Comparison of ENCODE assay signal across 8 cellular contexts in genomic region chr10:122375761-122376160, GRCh38. TPM values are rescaled to one million over a fixed set of nuclear protein-coding genes. Genes with fewer than 3 reads are reported as not detected.
DNase-seq lines count a peak whose midpoint lies in the region; ATAC-seq and TF ChIP-seq lines count a peak whose summit lies in the region.

No MANE protein-coding gene starts in this region.

- no peaks in the 10 kb centered on the region for H3K9me3 ChIP-seq in SJSA1 (replicated peaks)
- H3K9me3 ChIP-seq in fibroblast of lung (ENCODE audit: control insufficient read depth, insufficient read depth, low read depth, low read length), result no peaks in the 10 kb centered on the region
- no peaks in the 10 kb centered on the region for H3K9me3 ChIP-seq in parathyroid adenoma (ENCODE audit: control insufficient read depth, low read length)

- no peak overlapping the region for H3K27ac ChIP-seq in SJSA1
- peak overlapping the region; percentile 81 for H3K27ac ChIP-seq in fibroblast of lung (ENCODE audit: insufficient read depth, low read length)
- H3K27ac ChIP-seq in parathyroid adenoma, result peak overlapping the region; percentile 77

- H3K79me2 ChIP-seq in fibroblast of lung (ENCODE audit: control insufficient read depth, insufficient read depth, low read length), result no peaks in the 10 kb centered on the region
- H3K79me2 ChIP-seq in parathyroid adenoma, result peaks cover 12% of the 10 kb centered on the region

- peaks cover 5% of the 10 kb centered on the region for H3K36me3 ChIP-seq in SJSA1
- H3K36me3 ChIP-seq in fibroblast of lung (ENCODE audit: control insufficient read depth, insufficient read depth, low read length), result no peaks in the 10 kb centered on the region
- no peaks in the 10 kb centered on the region for H3K36me3 ChIP-seq in parathyroid adenoma (ENCODE audit: control insufficient read depth, insufficient read depth, low read length)

- H3K27ac Mint-ChIP-seq in Calu3 (ENCODE audit: unreplicated experiment), result peak overlapping the region; percentile 67

- H3K9me3 Mint-ChIP-seq in Calu3 (ENCODE audit: low read depth, unreplicated experiment), result no peaks in the 10 kb centered on the region

- H4K20me1 ChIP-seq in fibroblast of lung (ENCODE audit: control insufficient read depth, extremely low read depth, insufficient read depth, low read length), result no peaks in the 10 kb centered on the region

- DNase-seq in Calu3 (no peak), SJSA1 (ENCODE audit: low read depth in 1 of 2, low spot score in 2 of 2) (no peak), fibroblast of lung (ENCODE audit: low read depth in 2 of 2) (no peak), HUDEP-2 (lab: John Stamatoyannopoulos, UW; ENCODE audit: unreplicated experiment in 76 of 76) (no peak)

- TSS peak; percentile 39 for BruUV-seq in Calu3 (replicated peaks; lab: Mats Ljungman, UMichigan)

- H3K4me2 ChIP-seq in fibroblast of lung (ENCODE audit: extremely low read depth, insufficient read depth, low read length) (peak overlapping the region; percentile 88), parathyroid adenoma (ENCODE audit: low read length) (peak overlapping the region; percentile 85)

- ATAC-seq in HG02870 (IDR thresholded peaks at IDR 0.05; ENCODE audit: unreplicated experiment) (no peak), HG02759 (IDR thresholded peaks at IDR 0.05; ENCODE audit: unreplicated experiment) (no peak), HG03095 (IDR thresholded peaks at IDR 0.05; ENCODE audit: unreplicated experiment) (no peak)

- no peaks in the 10 kb centered on the region for H3K27me3 Mint-ChIP-seq in Calu3 (ENCODE audit: unreplicated experiment)

- peak overlapping the region; percentile 82 for H3K4me3 Mint-ChIP-seq in Calu3 (ENCODE audit: low read depth, unreplicated experiment)

- CTCF ChIA-PET in Calu3 (lab: Charles Lee), result no interaction called here

- H3K27me3 ChIP-seq in SJSA1 (replicated peaks), result no peaks in the 10 kb centered on the region
- no peaks in the 10 kb centered on the region for H3K27me3 ChIP-seq in fibroblast of lung (ENCODE audit: control insufficient read depth, insufficient read depth, low read length)
- H3K27me3 ChIP-seq in parathyroid adenoma (ENCODE audit: control insufficient read depth, insufficient read depth, low read length), result no peaks in the 10 kb centered on the region

- H3K4me1 Mint-ChIP-seq in Calu3 (ENCODE audit: low read depth, unreplicated experiment), result peaks cover 12% of the 10 kb centered on the region

- intact Hi-C loops in Calu3 (cut with micrococcal nuclease; ENCODE audit: unreplicated experiment), result loop anchor here (5.0 kb wide), 1 partner anchor 33 kb away; no protein-coding TSS in a partner anchor

- peak overlapping the region; percentile 91 for H3K4me3 ChIP-seq in SJSA1
- peak overlapping the region; percentile 77 to 88 (median 81) for H3K4me3 ChIP-seq in fibroblast of lung (replicated peaks in 1 of 4; ENCODE audit: control extremely low read depth in 1 of 4, insufficient read depth in 1 of 4, low read depth in 3 of 4, low read length in 4 of 4)
- H3K4me3 ChIP-seq in parathyroid adenoma (ENCODE audit: low read depth, low read length), result peak overlapping the region; percentile 78

- H3K36me3 Mint-ChIP-seq in Calu3 (ENCODE audit: insufficient read depth, unreplicated experiment), result peaks cover 24% of the 10 kb centered on the region

- no peak for TF ChIP-seq CTCF in Calu3 (IDR thresholded peaks at IDR 0.05; ENCODE audit: unreplicated experiment)
- TF ChIP-seq CTCF in fibroblast of lung (conservative IDR thresholded peaks at IDR 0.05 in 1 of 2, IDR thresholded peaks at IDR 0.05 in 1 of 2; ENCODE audit: low read depth in 1 of 2, low read length in 2 of 2), result no peak
- TF ChIP-seq CTCF in parathyroid adenoma (IDR thresholded peaks at IDR 0.05), result no peak

- H3K9ac ChIP-seq in fibroblast of lung (ENCODE audit: insufficient read depth, low read length) (peak overlapping the region; percentile 74), parathyroid adenoma (no peak overlapping the region)

- H2AFZ ChIP-seq in fibroblast of lung (ENCODE audit: low read length) (peak overlapping the region; percentile 74), parathyroid adenoma (peak overlapping the region; percentile 87)

- H3K4me1 ChIP-seq in SJSA1 (replicated peaks) (peaks cover 9% of the 10 kb centered on the region), fibroblast of lung (ENCODE audit: control insufficient read depth, extremely low read depth, insufficient read depth, low read length) (peaks cover 3% of the 10 kb centered on the region), parathyroid adenoma (no peaks in the 10 kb centered on the region)

RNA-seq across cellular contexts. Expression of gene PLEKHA1, which starts 1.3 kb away (rescaled TPM):
- total RNA-seq in Calu3 (2022) (29.4 and 31.0 TPM in 2 replicates), fibroblast of lung (9.5 and 14.4 TPM in 2 replicates)
- total RNA-seq in SJSA1 (2014; rRNA removed; shearing (Covaris generic)), result 15.8 and 23.5 TPM in 2 replicates
- 19.6 and 37.9 TPM in 2 replicates for polyA plus RNA-seq in fibroblast of lung
- polyA plus RNA-seq in fibroblast of lung (2012), result 9.8 and 17.6 TPM in 2 replicates
- polyA minus RNA-seq in fibroblast of lung (ENCODE audit: low replicate concordance), result 2.0 and 6.7 TPM in 2 replicates
